8 cellular contexts compared by ENCODE assay signal in the genomic region with DNA sequence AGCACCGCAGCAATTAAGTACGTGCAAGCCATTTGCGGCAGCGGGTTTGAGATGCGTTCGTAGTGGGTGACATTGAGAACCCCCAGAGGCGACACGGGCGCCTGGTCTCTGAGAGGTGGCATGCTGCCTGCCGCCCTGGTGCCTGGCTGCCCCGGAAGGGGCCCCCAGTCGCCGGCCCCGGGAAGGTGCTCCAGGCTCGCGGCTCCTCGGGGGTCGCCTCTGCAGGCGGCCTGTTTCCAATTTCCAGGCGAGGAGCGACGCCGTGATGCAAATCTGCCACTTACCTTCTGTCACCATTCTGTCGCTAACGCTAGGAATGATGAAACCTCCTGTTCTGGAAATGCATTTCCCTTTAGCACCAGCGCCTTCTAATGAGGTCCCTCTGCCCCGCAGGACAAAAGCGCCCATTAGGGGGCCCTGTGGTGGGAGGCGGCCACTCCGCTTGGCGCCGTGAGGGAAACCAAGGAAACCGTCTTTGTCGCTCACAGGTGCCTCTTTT. TPM values are rescaled to one million over a fixed set of nuclear protein-coding genes. Genes with fewer than 3 reads are reported as not detected.
A peak's percentile ranks its signal among the peaks of the same experiment; 100 is the strongest.
DNase-seq lines count a peak whose midpoint lies in the region; ATAC-seq and TF ChIP-seq lines count a peak whose summit lies in the region.

No MANE protein-coding gene starts in this region.

- in situ Hi-C loops in mammary epithelial cell (cut with MboI; ENCODE audit: low sequenced_read_pairs in 2 of 2): no loop called here

- no peak overlapping the region for H2AFZ ChIP-seq in mammary epithelial cell (ENCODE audit: low read depth, low read length)

- TF ChIP-seq CTCF in breast epithelium (IDR thresholded peaks at IDR 0.05) (no peak), mammary epithelial cell (conservative IDR thresholded peaks at IDR 0.05 in 1 of 2, IDR thresholded peaks at IDR 0.05 in 1 of 2; ENCODE audit: extremely low read depth in 1 of 2, insufficient read depth in 1 of 2, low read depth in 1 of 2, low read length in 2 of 2) (no peak)

- peaks cover 0 to 20% of the 10 kb centered on the region in 2 donors for H3K27me3 ChIP-seq in breast epithelium
- H3K27me3 ChIP-seq in mammary epithelial cell (ENCODE audit: insufficient read depth, low read length): peaks cover 24% of the 10 kb centered on the region
- H3K27me3 ChIP-seq in iPS DF 6.9 (ENCODE audit: control insufficient read depth, insufficient read depth, low read length): no peaks in the 10 kb centered on the region

- BruUV-seq in mammary epithelial cell (replicated peaks; lab: Mats Ljungman, UMichigan): no TSS peak

- CTCF ChIA-PET in mammary epithelial cell (lab: Charles Lee; ENCODE audit: low non-redundant PET): no interaction called here

- H3K4me3 Mint-ChIP-seq in stimulated activated memory B cell treated with anti-CD40 and anti-IgM and Interleukin-4, amounts not matched to agents 10 μg/mL and 1 μg/mL and 100 μg/mL, for 72 hours: peak overlapping the region; percentile 78

- no peak overlapping the region for H3K9ac ChIP-seq in mammary epithelial cell (ENCODE audit: insufficient read depth, low read length)

- 22% methylated on average over 12 of the region's 34 CpGs for WGBS in mammary epithelial cell (ENCODE audit: low coverage, missing lambda C conversion rate)
- WGBS in iPS DF 6.9 (ENCODE audit: insufficient coverage, insufficient read length): no CpG with 5 or more reads among the region's 34 CpGs

- peaks cover 1% of the 10 kb centered on the region for H3K36me3 Mint-ChIP-seq in stimulated activated memory B cell treated with anti-CD40 and anti-IgM and Interleukin-4, amounts not matched to agents 10 μg/mL and 1 μg/mL and 100 μg/mL, for 72 hours

- peaks cover 0 to 5% of the 10 kb centered on the region in 2 donors for H3K9me3 ChIP-seq in breast epithelium
- peaks cover 4% of the 10 kb centered on the region for H3K9me3 ChIP-seq in mammary epithelial cell (replicated peaks; ENCODE audit: insufficient read depth, low read length)
- peaks cover 1% of the 10 kb centered on the region; the same call in 1 of the 2 replicates for H3K9me3 ChIP-seq in iPS DF 6.9 (ENCODE audit: control insufficient read depth, insufficient read depth, low read length)

- H3K9me3 Mint-ChIP-seq in stimulated activated memory B cell treated with anti-CD40 and anti-IgM and Interleukin-4, amounts not matched to agents 10 μg/mL and 1 μg/mL and 100 μg/mL, for 72 hours: peaks cover under 1% of the 10 kb centered on the region

- H3K27me3 Mint-ChIP-seq in stimulated activated memory B cell treated with anti-CD40 and anti-IgM and Interleukin-4, amounts not matched to agents 10 μg/mL and 1 μg/mL and 100 μg/mL, for 72 hours: peaks cover 28% of the 10 kb centered on the region

- ATAC-seq in stimulated activated memory B cell treated with anti-CD40 and anti-IgM and Interleukin-4, amounts not matched to agents 10 μg/mL and 1 μg/mL and 100 μg/mL, for 72 hours: peak; percentile 64
- no peak for ATAC-seq in HG03520 (IDR thresholded peaks at IDR 0.05; ENCODE audit: unreplicated experiment)

- DNase-seq in breast epithelium (ENCODE audit: low spot score in 2 of 2) (no peak), mammary epithelial cell (no peak), iPS DF 6.9 (ENCODE audit: low read depth, low spot score) (no peak), NCI-H510A (lab: John Stamatoyannopoulos, UW) (no peak), NCI-H128 (lab: John Stamatoyannopoulos, UW; ENCODE audit: unreplicated experiment) (no peak)
- peak; percentile 10 to 13 for DNase-seq in activated CD4-positive, alpha-beta T cell treated with anti-CD3 and anti-CD28 coated beads, Interleukin-2, amount 50 U/mL, for 48 hours

- H3K79me2 ChIP-seq in mammary epithelial cell (ENCODE audit: insufficient read depth, low read length): no peaks in the 10 kb centered on the region

- H3K4me2 ChIP-seq in mammary epithelial cell (ENCODE audit: insufficient read depth, low read depth, low read length): no peak overlapping the region

- H3K4me3 ChIP-seq in breast epithelium (peak overlapping the region; percentile 34 to 65 (median 43)), mammary epithelial cell (replicated peaks in 1 of 3; ENCODE audit: insufficient read depth in 1 of 3, low read depth in 2 of 3, low read length in 3 of 3) (no peak overlapping the region), iPS DF 6.9 (ENCODE audit: low read length) (peak overlapping the region; percentile 57)

- intact Hi-C loops in breast epithelium (cut with DNase I; ENCODE audit: low total_unique reads) (no loop called here), mammary epithelial cell (cut with micrococcal nuclease) (no loop called here)

- H3K4me1 ChIP-seq in breast epithelium: no peaks in the 10 kb centered on the region
- H3K4me1 ChIP-seq in mammary epithelial cell (ENCODE audit: insufficient read depth, low read length): peaks cover 6% of the 10 kb centered on the region
- H3K4me1 ChIP-seq in iPS DF 6.9 (ENCODE audit: control insufficient read depth, insufficient read depth, low read length): peaks cover 2% of the 10 kb centered on the region; the same call in 1 of the 2 replicates

- dilution Hi-C loops in mammary epithelial cell (cut with HindIII; ENCODE audit: low sequenced_read_pairs): no loop called here

- no peak overlapping the region for H3K27ac Mint-ChIP-seq in stimulated activated memory B cell treated with anti-CD40 and anti-IgM and Interleukin-4, amounts not matched to agents 10 μg/mL and 1 μg/mL and 100 μg/mL, for 72 hours

- H3K27ac ChIP-seq in breast epithelium (no peak overlapping the region), mammary epithelial cell (ENCODE audit: insufficient read depth, low read depth, low read length) (no peak overlapping the region), iPS DF 6.9 (ENCODE audit: low read length) (no peak overlapping the region)

- TF ChIP-seq POLR2A in breast epithelium (IDR thresholded peaks at IDR 0.05): no peak

- peaks cover 16% of the 10 kb centered on the region for H3K4me1 Mint-ChIP-seq in stimulated activated memory B cell treated with anti-CD40 and anti-IgM and Interleukin-4, amounts not matched to agents 10 μg/mL and 1 μg/mL and 100 μg/mL, for 72 hours

- no peaks in the 10 kb centered on the region for H3K36me3 ChIP-seq in breast epithelium
- H3K36me3 ChIP-seq in mammary epithelial cell (ENCODE audit: insufficient read depth, low read length): no peaks in the 10 kb centered on the region
- H3K36me3 ChIP-seq in iPS DF 6.9 (ENCODE audit: control insufficient read depth, insufficient read depth, low read length): no peaks in the 10 kb centered on the region

- H4K20me1 ChIP-seq in mammary epithelial cell (ENCODE audit: insufficient read depth, low read length): no peaks in the 10 kb centered on the region

RNA-seq across cellular contexts. Expression of gene KIF5C, which starts 13.0 kb away (rescaled TPM):
- 10 to 100 TPM in 1 of 3 donors, 1 to 10 TPM in 2; 2.7 to 13.3 (median 6.2) TPM for total RNA-seq in breast epithelium
- total RNA-seq in mammary epithelial cell: under 1 TPM in 1 of 2 donors, not detected in 1; under 0.01 TPM
- 0.06 TPM for polyA plus RNA-seq in mammary epithelial cell
- 0.31 TPM for polyA minus RNA-seq in mammary epithelial cell

Comparison
In these comparisons a context has a peak if more than half of its experiments do, and no peak if none do; other contexts are left out.
1. H3K4me3 ChIP-seq: peak in breast epithelium (3 of 3) and iPS DF 6.9 (single experiment); none in mammary epithelial cell (0 of 3).
2. DNase-seq: peak in activated CD4-positive, alpha-beta T cell treated with anti-CD3 and anti-CD28 coated beads, Interleukin-2, amount 50 U/mL, for 48 hours (2 of 2); none in breast epithelium (0 of 2), mammary epithelial cell (single experiment), iPS DF 6.9 (single experiment), NCI-H510A (single experiment) and NCI-H128 (single experiment).